In the genomic region with DNA sequence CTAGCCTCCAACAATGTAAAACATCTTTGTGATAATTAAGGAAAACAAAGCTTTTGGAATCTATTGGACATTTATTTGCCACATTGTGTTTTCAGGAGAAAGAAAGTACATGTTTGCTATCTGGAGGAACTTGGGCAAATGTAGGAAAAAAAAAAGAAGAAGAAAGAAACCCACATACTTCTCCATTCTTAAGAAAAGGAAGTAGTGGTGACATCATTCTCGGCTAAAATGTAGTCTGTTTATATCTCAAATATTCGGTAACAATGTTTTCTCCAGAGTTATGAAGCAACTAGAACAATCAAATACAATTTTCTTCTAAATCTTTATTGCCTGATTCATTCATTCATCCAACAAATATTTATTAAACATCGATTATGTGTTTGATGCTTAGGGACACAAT, we compare ENCODE assay signal across 11 cellular contexts. TPM values are rescaled to one million over a fixed set of nuclear protein-coding genes. Genes with fewer than 3 reads are reported as not detected.
DNase-seq lines count a peak whose midpoint lies in the region; ATAC-seq and TF ChIP-seq lines count a peak whose summit lies in the region.
"Had no signal": no experiment of that assay in that cellular context is flagged by ENCODE, and none has a peak within 500 bp of the region (broad histone marks: within the 10 kb centered on the region; RNA-seq: fewer than 3 reads in every experiment).

No MANE protein-coding gene starts in this region.

- POLR2A ChIA-PET in activated naive CD8-positive, alpha-beta T cell treated with anti-CD3 and anti-CD28 coated beads, Interleukin-2, amount 10 ng/mL, durations not matched to agents 7 days and 5 days (lab: Charles Lee): interaction anchor here (0.5 to 1.1 kb wide), 3 partner anchors 9 to 55 kb away, joined by 3 to 6 read pairs (median 3); no protein-coding TSS in a partner anchor
- POLR2A ChIA-PET in PC-3 (lab: Charles Lee; ENCODE audit: unreplicated experiment): no interaction called here

- TF ChIP-seq POLR2A in body of pancreas (IDR thresholded peaks at IDR 0.05): no peak

- intact Hi-C loops in PC-3 (cut with micrococcal nuclease) (no loop called here), body of pancreas (cut with DNase I) (no loop called here)

- H3K27ac Mint-ChIP-seq in activated naive CD8-positive, alpha-beta T cell treated with anti-CD3 and anti-CD28 coated beads, Interleukin-2, amount 10 ng/mL, durations not matched to agents 7 days and 5 days: peak overlapping the region; percentile 97
- H3K27ac Mint-ChIP-seq in nephron progenitor cell (no peak overlapping the region), chondrocyte (ENCODE audit: unreplicated experiment) (no peak overlapping the region)

- H3K36me3 Mint-ChIP-seq in activated naive CD8-positive, alpha-beta T cell treated with anti-CD3 and anti-CD28 coated beads, Interleukin-2, amount 10 ng/mL, durations not matched to agents 7 days and 5 days: peaks cover 19% of the 10 kb centered on the region
- H3K36me3 Mint-ChIP-seq in nephron progenitor cell (ENCODE audit: low read depth) (no peaks in the 10 kb centered on the region), chondrocyte (ENCODE audit: low read depth) (no peaks in the 10 kb centered on the region)

- peak overlapping the region; percentile 85 for H3K4me3 Mint-ChIP-seq in activated naive CD8-positive, alpha-beta T cell treated with anti-CD3 and anti-CD28 coated beads, Interleukin-2, amount 10 ng/mL, durations not matched to agents 7 days and 5 days
- H3K4me3 Mint-ChIP-seq in nephron progenitor cell (peak overlapping the region; percentile 60), chondrocyte (ENCODE audit: unreplicated experiment) (no peak overlapping the region)

- H3K79me2 ChIP-seq in DND-41 (ENCODE audit: insufficient read depth, low read length) (peaks cover 31% of the 10 kb centered on the region), PC-3 (ENCODE audit: low read length) (peaks cover 25% of the 10 kb centered on the region)

- peaks cover 4% of the 10 kb centered on the region; the same call in 1 of the 2 replicates for H3K36me3 ChIP-seq in DND-41 (ENCODE audit: insufficient read depth, low read length)
- no peaks in the 10 kb centered on the region for H3K36me3 ChIP-seq in PC-3 (ENCODE audit: low read depth, low read length)
- no peaks in the 10 kb centered on the region for H3K36me3 ChIP-seq in body of pancreas (replicated peaks in 1 of 2; ENCODE audit: insufficient read depth in 1 of 2, low read depth in 2 of 2)
- H3K36me3 ChIP-seq: cardiac muscle cell had no signal

- H3K9ac ChIP-seq in DND-41 (ENCODE audit: low read depth, low read length): peak overlapping the region; percentile 44
- H3K9ac ChIP-seq in PC-3 (ENCODE audit: low read length): no peak overlapping the region

- no peaks in the 10 kb centered on the region; the same call in 1 of the 2 replicates for H4K20me1 ChIP-seq in DND-41 (ENCODE audit: insufficient read depth, low read length)
- H4K20me1 ChIP-seq in PC-3 (ENCODE audit: low read length): peaks cover 2% of the 10 kb centered on the region

- H3F3A ChIP-seq in PC-3 (ENCODE audit: low read length, unreplicated experiment): no peaks in the 10 kb centered on the region

- peaks cover 5% of the 10 kb centered on the region for H3K9me3 Mint-ChIP-seq in activated naive CD8-positive, alpha-beta T cell treated with anti-CD3 and anti-CD28 coated beads, Interleukin-2, amount 10 ng/mL, durations not matched to agents 7 days and 5 days
- H3K9me3 Mint-ChIP-seq in nephron progenitor cell: no peaks in the 10 kb centered on the region
- no peaks in the 10 kb centered on the region for H3K9me3 Mint-ChIP-seq in chondrocyte (ENCODE audit: low read depth)

- H3K9me2 ChIP-seq in PC-3 (replicated peaks; ENCODE audit: low read length): no peaks in the 10 kb centered on the region

- peak overlapping the region; percentile 52; the same call in 1 of the 2 replicates for H3K4me2 ChIP-seq in DND-41 (ENCODE audit: insufficient read depth, low read length)
- no peak overlapping the region for H3K4me2 ChIP-seq in PC-3 (ENCODE audit: low read length)

- H3K4me1 Mint-ChIP-seq in activated naive CD8-positive, alpha-beta T cell treated with anti-CD3 and anti-CD28 coated beads, Interleukin-2, amount 10 ng/mL, durations not matched to agents 7 days and 5 days: peaks cover 48% of the 10 kb centered on the region
- H3K4me1 Mint-ChIP-seq in nephron progenitor cell (peaks cover 12% of the 10 kb centered on the region), chondrocyte (ENCODE audit: low read depth) (peaks cover 16% of the 10 kb centered on the region)

- 67 to 84% methylated on average over 3 of the region's 3 CpGs for WGBS in body of pancreas, 2 donors

- peak overlapping the region; percentile 88 for H3K27ac ChIP-seq in DND-41 (ENCODE audit: low read length)
- no peak overlapping the region for H3K27ac ChIP-seq in PC-3 (ENCODE audit: low read length)
- H3K27ac ChIP-seq in body of pancreas: peak overlapping the region in 1 of 4 donors; percentile 97
- H3K27ac ChIP-seq: cardiac muscle cell had no signal

- H3K4me3 ChIP-seq in DND-41 (ENCODE audit: low read depth in 1 of 2, low read length in 2 of 2) (no peak overlapping the region), PC-3 (ENCODE audit: low read length) (no peak overlapping the region), body of pancreas (no peak overlapping the region)
- H3K4me3 ChIP-seq: cardiac muscle cell, K562 had no signal

- H2AFZ ChIP-seq in DND-41 (ENCODE audit: low read depth, low read length) (no peak overlapping the region), PC-3 (ENCODE audit: low read length) (no peak overlapping the region)

- H3K27me3 Mint-ChIP-seq in activated naive CD8-positive, alpha-beta T cell treated with anti-CD3 and anti-CD28 coated beads, Interleukin-2, amount 10 ng/mL, durations not matched to agents 7 days and 5 days: no peaks in the 10 kb centered on the region
- H3K27me3 Mint-ChIP-seq in nephron progenitor cell (ENCODE audit: low read depth, poor library complexity) (peaks cover 21% of the 10 kb centered on the region), chondrocyte (ENCODE audit: low read depth) (no peaks in the 10 kb centered on the region)

- no peak for ATAC-seq in DND-41 (ENCODE audit: insufficient read depth, low read depth)
- ATAC-seq in activated naive CD8-positive, alpha-beta T cell treated with anti-CD3 and anti-CD28 coated beads, Interleukin-2, amount 10 ng/mL, durations not matched to agents 7 days and 5 days (ENCODE audit: low read depth): no peak
- ATAC-seq in PC-3: no peak
- no peak for ATAC-seq in body of pancreas
- ATAC-seq: K562 had no signal

- DNase-seq in DND-41: no peak
- DNase-seq in NAMALWA (ENCODE audit: low spot score): peak; percentile 58
- no peak for DNase-seq in activated naive CD8-positive, alpha-beta T cell treated with anti-CD3 and anti-CD28 coated beads, Interleukin-2, amount 10 ng/mL, durations not matched to agents 7 days and 5 days
- DNase-seq in nephron progenitor cell: no peak
- DNase-seq in PC-3: no peak
- no peak for DNase-seq in body of pancreas
- no peak for DNase-seq in chondrocyte (ENCODE audit: low spot score)
- no peak for DNase-seq in NCI-H1092 (lab: John Stamatoyannopoulos, UW)
- DNase-seq: NCI-H748 treated with DMSO at 0.1 percent for 48 hours had no signal

- no peaks in the 10 kb centered on the region for H3K9me3 ChIP-seq in DND-41 (ENCODE audit: insufficient read depth, low read length, severe bottlenecking)
- H3K9me3 ChIP-seq in PC-3 (ENCODE audit: low read length): no peaks in the 10 kb centered on the region
- no peaks in the 10 kb centered on the region for H3K9me3 ChIP-seq in body of pancreas

- BruUV-seq in PC-3 (replicated peaks; lab: Mats Ljungman, UMichigan): no TSS peak

- peaks cover 88% of the 10 kb centered on the region for H3K4me1 ChIP-seq in DND-41 (ENCODE audit: insufficient read depth, low read length)
- peaks cover 30% of the 10 kb centered on the region for H3K4me1 ChIP-seq in PC-3 (ENCODE audit: insufficient read depth, low read length)
- H3K4me1 ChIP-seq in body of pancreas: peaks cover 29% of the 10 kb centered on the region

- no peak for TF ChIP-seq CTCF in DND-41 (IDR thresholded peaks at IDR 0.05; ENCODE audit: borderline replicate concordance, extremely low read depth, low read length, poor library complexity, severe bottlenecking)
- no peak for TF ChIP-seq CTCF in nephron progenitor cell (IDR thresholded peaks at IDR 0.05)
- no peak for TF ChIP-seq CTCF in PC-3 (conservative IDR thresholded peaks at IDR 0.05; ENCODE audit: low read depth, low read length)
- TF ChIP-seq CTCF in body of pancreas (IDR thresholded peaks at IDR 0.05): no peak
- TF ChIP-seq CTCF in chondrocyte (IDR thresholded peaks at IDR 0.05): no peak

- H3K27me3 ChIP-seq in DND-41 (ENCODE audit: insufficient read depth, low read length, poor library complexity) (no peaks in the 10 kb centered on the region), PC-3 (ENCODE audit: low read length) (no peaks in the 10 kb centered on the region), body of pancreas (no peaks in the 10 kb centered on the region)
- H3K27me3 ChIP-seq: cardiac muscle cell had no signal

- CTCF ChIA-PET in PC-3 (lab: Charles Lee): no interaction called here

RNA-seq across cellular contexts. Expression of a gene that starts 2.3 kb away (rescaled TPM):
- 10 to 100 TPM; 86.9 to 92.2 TPM for total RNA-seq in activated naive CD8-positive, alpha-beta T cell treated with anti-CD3 and anti-CD28 coated beads, Interleukin-2, amount 10 ng/mL, durations not matched to agents 7 days and 5 days
- total RNA-seq in PC-3 (2014; rRNA removed) (48.2 and 55.9 TPM in 2 replicates), body of pancreas (100 to 1,000 TPM in 1 of 2 donors, 10 to 100 TPM in 1; 91.8 to 143 TPM), chondrocyte (25.7 to 52.2 TPM (median 28.4 TPM) in 3 replicates)
